In genomic region chr20:19502169-19502568, GRCh38 we compare ENCODE assay signal across 20 cellular contexts.
"Had no signal": no experiment of that assay in that cellular context is flagged by ENCODE, and none has a peak within 500 bp of the region (broad histone marks: within the 10 kb centered on the region; RNA-seq: fewer than 3 reads in every experiment).

No MANE protein-coding gene starts in this region.

- H3K79me2 ChIP-seq: parathyroid adenoma had no signal

- H3K27me3 ChIP-seq: left lung, right atrium auricular region, testis, transverse colon had no signal

- H2AFZ ChIP-seq: parathyroid adenoma had no signal

- H3K36me3 ChIP-seq: left lung, lower lobe of right lung, right atrium auricular region, transverse colon had no signal

- H3K9ac ChIP-seq: parathyroid adenoma had no signal

- H3K27ac ChIP-seq: left lung, lower lobe of right lung, parathyroid adenoma, right atrium auricular region, testis, transverse colon had no signal

- H3K9me3 ChIP-seq: left lung, lower lobe of right lung, right atrium auricular region, testis, transverse colon had no signal

- DNase-seq: activated CD4-positive, alpha-beta T cell treated with anti-CD3 and anti-CD28 coated beads for 36 hours; activated CD4-positive, CD25-positive, alpha-beta regulatory T cell; activated CD8-positive, alpha-beta memory T cell treated with anti-CD3 and anti-CD28 coated beads, Interleukin-2, amount 10 ng/mL, durations not matched to agents 7 days and 5 days; activated CD8-positive, alpha-beta T cell treated with anti-CD3 and anti-CD28 coated beads, Interleukin-2, amount 10 ng/mL, durations not matched to agents 7 days and 5 days; activated naive CD8-positive, alpha-beta T cell treated with anti-CD3 and anti-CD28 coated beads, Interleukin-2, amount 50 U/mL, for 24 hours; activated T-cell treated with anti-CD3 and anti-CD28 coated beads, Interleukin-2, amount 50 U/mL, for 48 hours; amygdala; caudate nucleus; foreskin fibroblast; kidney glomerular epithelial cell; left lung; lower lobe of right lung; mesenchymal stem cell; stimulated activated CD4-positive, alpha-beta T cell treated with anti-CD3 and anti-CD28 coated beads, Interleukin-4, amount 100 ng/mL, for 1 hour; stimulated activated naive CD8-positive, alpha-beta T cell treated with anti-CD3 and anti-CD28 coated beads, Interleukin-15, Interleukin-2, amounts not matched to agents 100 U/mL and 50 U/mL, for 24 hours; T-helper 1 cell; testis; transverse colon had no signal

- H3K4me3 ChIP-seq: left lung, lower lobe of right lung, right atrium auricular region, testis, transverse colon had no signal

- H3K4me1 ChIP-seq: left lung, lower lobe of right lung, parathyroid adenoma, right atrium auricular region, testis, transverse colon had no signal
